In the genomic region with DNA sequence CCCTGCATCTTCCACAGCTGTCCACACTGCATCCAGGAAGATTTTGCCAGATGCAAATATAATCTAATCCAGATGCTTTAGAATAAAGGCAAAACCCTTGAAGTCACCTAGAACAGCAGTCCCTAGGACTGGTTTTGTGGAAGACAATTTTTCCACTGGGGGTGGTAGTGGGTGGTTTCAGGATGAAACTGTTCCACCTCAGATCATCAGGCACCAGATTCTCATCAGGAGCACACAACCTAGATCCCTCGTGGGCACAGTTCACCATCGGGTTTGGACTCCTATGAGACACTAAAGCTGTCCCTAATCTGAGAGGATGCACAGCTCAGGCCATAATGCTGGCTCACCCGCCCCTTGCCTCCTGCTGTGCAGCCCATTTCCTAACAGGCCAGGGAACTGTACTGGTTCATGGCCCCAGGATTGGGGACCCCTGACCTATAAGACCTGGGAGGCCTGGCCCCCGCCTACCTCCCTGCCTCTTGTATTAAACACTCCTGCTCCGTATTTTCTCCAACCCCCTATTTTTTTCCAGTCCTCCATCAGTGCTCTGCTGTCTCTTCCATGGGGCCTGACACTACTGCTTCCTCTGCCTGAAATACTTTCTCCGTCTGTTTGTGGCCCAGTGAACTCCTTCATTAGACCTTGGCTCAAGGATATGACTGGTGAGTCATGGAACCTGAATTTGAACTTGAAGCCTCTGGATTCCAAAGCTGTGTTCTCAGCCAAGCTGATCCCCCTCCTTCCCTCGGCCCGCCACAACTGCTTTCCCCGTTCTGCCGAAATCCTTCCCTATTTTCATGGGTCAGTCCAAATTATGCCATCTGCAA, we compare ENCODE assay signal across 8 cellular contexts.
DNase-seq lines count a peak whose midpoint lies in the region; ATAC-seq and TF ChIP-seq lines count a peak whose summit lies in the region.

No MANE protein-coding gene starts in this region.

- peak overlapping the region; percentile 83 to 95 for H3K27ac ChIP-seq in SK-N-SH (ENCODE audit: low read depth in 2 of 2, low read length in 1 of 2)

- peaks cover 10 to 34% of the 10 kb centered on the region in 2 experiments for H3K4me1 ChIP-seq in SK-N-SH (ENCODE audit: control insufficient read depth in 1 of 2, insufficient read depth in 2 of 2, low read depth in 1 of 2, low read length in 1 of 2)

- H3F3A ChIP-seq in SK-N-SH (replicated peaks; ENCODE audit: insufficient read depth), result peaks cover 45% of the 10 kb centered on the region

- TF ChIP-seq POLR2A in erythroblast (IDR thresholded peaks at IDR 0.05; ENCODE audit: low read length), result no peak

- no peaks in the 10 kb centered on the region for H3K9me2 ChIP-seq in SK-N-SH

- H3K4me2 ChIP-seq in SK-N-SH, result peak overlapping the region; percentile 78

- 0 out of 2 replicates have a peak overlapping the region, but pooled peaks have one; percentile 16 for H2AFZ ChIP-seq in SK-N-SH (ENCODE audit: low read depth)

- H3K79me2 ChIP-seq in SK-N-SH (ENCODE audit: insufficient read depth), result peaks cover 80% of the 10 kb centered on the region

- H3K36me3 ChIP-seq in SK-N-SH (replicated peaks in 1 of 2; ENCODE audit: control insufficient read depth in 1 of 2, insufficient read depth in 2 of 2, low read length in 1 of 2), result peaks cover 0 to 2% of the 10 kb centered on the region in 2 experiments

- peak; percentile 44 for TF ChIP-seq CTCF in SK-N-SH (IDR thresholded peaks at IDR 0.05)
- TF ChIP-seq CTCF in GM10266 (IDR thresholded peaks at IDR 0.05; ENCODE audit: control insufficient read depth, insufficient read depth, low read depth, missing control alignments), result no peak

- H3K9me3 ChIP-seq in SK-N-SH, result no peaks in the 10 kb centered on the region

- DNase-seq in EL (peak; percentile 95), SK-N-SH (peak; percentile 69), foreskin melanocyte (peak; percentile 20), pulmonary artery endothelial cell (ENCODE audit: low read depth, low spot score) (peak; percentile 80), NCI-H146 (lab: John Stamatoyannopoulos, UW) (no peak), GM10266 (ENCODE audit: extremely low spot score) (no peak), erythroblast (lab: John Stamatoyannopoulos, UW) (no peak)

- H4K20me1 ChIP-seq in SK-N-SH (ENCODE audit: insufficient read depth), result no peaks in the 10 kb centered on the region

- WGBS in SK-N-SH (ENCODE audit: low lambda C conversion rate), result 10% methylated on average over 10 of the region's 10 CpGs

- peak overlapping the region in 1 of 2 experiments; percentile 24; a peak in 1 of 4 replicates for H3K4me3 ChIP-seq in SK-N-SH (ENCODE audit: low read depth in 2 of 2, low read length in 1 of 2)

- POLR2A ChIA-PET in SK-N-SH (lab: Yijun Ruan, JAX), result no interaction called here

- peak overlapping the region; percentile 69 for H3K9ac ChIP-seq in SK-N-SH

- CTCF ChIA-PET in SK-N-SH (lab: Yijun Ruan, JAX), result interaction anchor here (0.7 to 2.6 kb wide), 9 partner anchors 9 to 233 kb away, joined by 3 to 11 read pairs (median 4); no protein-coding TSS in a partner anchor

- no peaks in the 10 kb centered on the region for H3K27me3 ChIP-seq in SK-N-SH (ENCODE audit: insufficient read depth)

- peak; percentile 5 to 92; a peak in 3 of 4 replicates for TF ChIP-seq EP300 in SK-N-SH (IDR thresholded peaks at IDR 0.05; ENCODE audit: borderline replicate concordance in 1 of 2, low read depth in 1 of 2, low read length in 1 of 2)

- ATAC-seq in GM21360 (IDR thresholded peaks at IDR 0.05; ENCODE audit: unreplicated experiment), result no peak

- TF ChIP-seq RAD21 in SK-N-SH (IDR thresholded peaks at IDR 0.05; ENCODE audit: low read length), result no peak; the same call in 1 of the 2 replicates

TF ChIP-seq in SK-N-SH, 30 proteins besides CTCF, POLR2A, EP300 and RAD21 (continues in another document):
- TF ChIP-seq GABPA (IDR thresholded peaks at IDR 0.05; ENCODE audit: low read depth) (no peak), FOXM1 (IDR thresholded peaks at IDR 0.05; ENCODE audit: low read depth) (no peak), SMC3 (IDR thresholded peaks at IDR 0.05; ENCODE audit: low read depth, low read length) (no peak), RCOR1 (IDR thresholded peaks at IDR 0.05; ENCODE audit: low read length) (0 out of 2 replicates have a peak, but pooled peaks have one; percentile 28), SIN3A (IDR thresholded peaks at IDR 0.05; ENCODE audit: borderline replicate concordance, low read depth, low read length) (0 out of 2 replicates have a peak, but pooled peaks have one; percentile 51), RXRA (IDR thresholded peaks at IDR 0.05; ENCODE audit: borderline replicate concordance, low read depth) (peak; percentile 100), TCF12 (IDR thresholded peaks at IDR 0.05) (peak; percentile 93), JUND (IDR thresholded peaks at IDR 0.05) (peak; percentile 99), FOSL2 (IDR thresholded peaks at IDR 0.05; ENCODE audit: borderline replicate concordance, low read depth) (peak; percentile 98), YY1 (IDR thresholded peaks at IDR 0.05; ENCODE audit: low read depth) (no peak), FOXJ3 (CRISPR knock-in tag; IDR thresholded peaks at IDR 0.05) (no peak), TAF1 (IDR thresholded peaks at IDR 0.05; ENCODE audit: borderline replicate concordance, low read depth, low read length) (peak; percentile 40; the same call in 1 of the 2 replicates)
- TF ChIP-seq, protein P1, sequence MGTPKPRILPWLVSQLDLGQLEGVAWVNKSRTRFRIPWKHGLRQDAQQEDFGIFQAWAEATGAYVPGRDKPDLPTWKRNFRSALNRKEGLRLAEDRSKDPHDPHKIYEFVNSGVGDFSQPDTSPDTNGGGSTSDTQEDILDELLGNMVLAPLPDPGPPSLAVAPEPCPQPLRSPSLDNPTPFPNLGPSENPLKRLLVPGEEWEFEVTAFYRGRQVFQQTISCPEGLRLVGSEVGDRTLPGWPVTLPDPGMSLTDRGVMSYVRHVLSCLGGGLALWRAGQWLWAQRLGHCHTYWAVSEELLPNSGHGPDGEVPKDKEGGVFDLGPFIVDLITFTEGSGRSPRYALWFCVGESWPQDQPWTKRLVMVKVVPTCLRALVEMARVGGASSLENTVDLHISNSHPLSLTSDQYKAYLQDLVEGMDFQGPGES (IDR thresholded peaks at IDR 0.05; ENCODE audit: low read depth, low read length), result no peak
- TF ChIP-seq, protein P2, sequence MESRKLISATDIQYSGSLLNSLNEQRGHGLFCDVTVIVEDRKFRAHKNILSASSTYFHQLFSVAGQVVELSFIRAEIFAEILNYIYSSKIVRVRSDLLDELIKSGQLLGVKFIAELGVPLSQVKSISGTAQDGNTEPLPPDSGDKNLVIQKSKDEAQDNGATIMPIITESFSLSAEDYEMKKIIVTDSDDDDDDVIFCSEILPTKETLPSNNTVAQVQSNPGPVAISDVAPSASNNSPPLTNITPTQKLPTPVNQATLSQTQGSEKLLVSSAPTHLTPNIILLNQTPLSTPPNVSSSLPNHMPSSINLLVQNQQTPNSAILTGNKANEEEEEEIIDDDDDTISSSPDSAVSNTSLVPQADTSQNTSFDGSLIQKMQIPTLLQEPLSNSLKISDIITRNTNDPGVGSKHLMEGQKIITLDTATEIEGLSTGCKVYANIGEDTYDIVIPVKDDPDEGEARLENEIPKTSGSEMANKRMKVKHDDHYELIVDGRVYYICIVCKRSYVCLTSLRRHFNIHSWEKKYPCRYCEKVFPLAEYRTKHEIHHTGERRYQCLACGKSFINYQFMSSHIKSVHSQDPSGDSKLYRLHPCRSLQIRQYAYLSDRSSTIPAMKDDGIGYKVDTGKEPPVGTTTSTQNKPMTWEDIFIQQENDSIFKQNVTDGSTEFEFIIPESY (IDR thresholded peaks at IDR 0.05; ENCODE audit: borderline replicate concordance, low read depth), result peak; percentile 54; the same call in 1 of the 2 replicates
- TF ChIP-seq, protein P3, sequence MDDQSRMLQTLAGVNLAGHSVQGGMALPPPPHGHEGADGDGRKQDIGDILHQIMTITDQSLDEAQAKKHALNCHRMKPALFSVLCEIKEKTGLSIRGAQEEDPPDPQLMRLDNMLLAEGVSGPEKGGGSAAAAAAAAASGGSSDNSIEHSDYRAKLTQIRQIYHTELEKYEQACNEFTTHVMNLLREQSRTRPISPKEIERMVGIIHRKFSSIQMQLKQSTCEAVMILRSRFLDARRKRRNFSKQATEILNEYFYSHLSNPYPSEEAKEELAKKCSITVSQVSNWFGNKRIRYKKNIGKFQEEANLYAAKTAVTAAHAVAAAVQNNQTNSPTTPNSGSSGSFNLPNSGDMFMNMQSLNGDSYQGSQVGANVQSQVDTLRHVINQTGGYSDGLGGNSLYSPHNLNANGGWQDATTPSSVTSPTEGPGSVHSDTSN (IDR thresholded peaks at IDR 0.05), result peak; percentile 84
- TF ChIP-seq, protein P4, sequence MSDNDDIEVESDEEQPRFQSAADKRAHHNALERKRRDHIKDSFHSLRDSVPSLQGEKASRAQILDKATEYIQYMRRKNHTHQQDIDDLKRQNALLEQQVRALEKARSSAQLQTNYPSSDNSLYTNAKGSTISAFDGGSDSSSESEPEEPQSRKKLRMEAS (IDR thresholded peaks at IDR 0.05; ENCODE audit: low read depth), result peak; percentile 67; the same call in 1 of the 2 replicates
- TF ChIP-seq, protein P5, sequence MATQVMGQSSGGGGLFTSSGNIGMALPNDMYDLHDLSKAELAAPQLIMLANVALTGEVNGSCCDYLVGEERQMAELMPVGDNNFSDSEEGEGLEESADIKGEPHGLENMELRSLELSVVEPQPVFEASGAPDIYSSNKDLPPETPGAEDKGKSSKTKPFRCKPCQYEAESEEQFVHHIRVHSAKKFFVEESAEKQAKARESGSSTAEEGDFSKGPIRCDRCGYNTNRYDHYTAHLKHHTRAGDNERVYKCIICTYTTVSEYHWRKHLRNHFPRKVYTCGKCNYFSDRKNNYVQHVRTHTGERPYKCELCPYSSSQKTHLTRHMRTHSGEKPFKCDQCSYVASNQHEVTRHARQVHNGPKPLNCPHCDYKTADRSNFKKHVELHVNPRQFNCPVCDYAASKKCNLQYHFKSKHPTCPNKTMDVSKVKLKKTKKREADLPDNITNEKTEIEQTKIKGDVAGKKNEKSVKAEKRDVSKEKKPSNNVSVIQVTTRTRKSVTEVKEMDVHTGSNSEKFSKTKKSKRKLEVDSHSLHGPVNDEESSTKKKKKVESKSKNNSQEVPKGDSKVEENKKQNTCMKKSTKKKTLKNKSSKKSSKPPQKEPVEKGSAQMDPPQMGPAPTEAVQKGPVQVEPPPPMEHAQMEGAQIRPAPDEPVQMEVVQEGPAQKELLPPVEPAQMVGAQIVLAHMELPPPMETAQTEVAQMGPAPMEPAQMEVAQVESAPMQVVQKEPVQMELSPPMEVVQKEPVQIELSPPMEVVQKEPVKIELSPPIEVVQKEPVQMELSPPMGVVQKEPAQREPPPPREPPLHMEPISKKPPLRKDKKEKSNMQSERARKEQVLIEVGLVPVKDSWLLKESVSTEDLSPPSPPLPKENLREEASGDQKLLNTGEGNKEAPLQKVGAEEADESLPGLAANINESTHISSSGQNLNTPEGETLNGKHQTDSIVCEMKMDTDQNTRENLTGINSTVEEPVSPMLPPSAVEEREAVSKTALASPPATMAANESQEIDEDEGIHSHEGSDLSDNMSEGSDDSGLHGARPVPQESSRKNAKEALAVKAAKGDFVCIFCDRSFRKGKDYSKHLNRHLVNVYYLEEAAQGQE (IDR thresholded peaks at IDR 0.05; ENCODE audit: low read depth, low read length), result peak; percentile 76

Comparison
In these comparisons a context has a peak if more than half of its experiments do, and no peak if none do; other contexts are left out.
1. DNase-seq: peak in EL (single experiment), SK-N-SH (single experiment), foreskin melanocyte (single experiment) and pulmonary artery endothelial cell (single experiment); none in NCI-H146 (single experiment), GM10266 (single experiment) and erythroblast (0 of 2).